In genomic region chr2:43070676-43071491, GRCh38 we compare ENCODE assay signal across 1 cellular context.
TF ChIP-seq lines count a peak whose summit lies in the region.

No MANE protein-coding gene starts in this region.

TF ChIP-seq in HepG2, 621 proteins besides CTCF, POLR2A, EP300 and RAD21 (continued from another document and continues in another):
- TF ChIP-seq ZHX1 (CRISPR knock-in tag; IDR thresholded peaks at IDR 0.05; ENCODE audit: low read depth) (no peak), KDM2A (CRISPR knock-in tag; IDR thresholded peaks at IDR 0.05; ENCODE audit: borderline replicate concordance, low read depth) (no peak), ZNF333 (CRISPR knock-in tag; IDR thresholded peaks at IDR 0.05; ENCODE audit: borderline replicate concordance) (no peak), NBN (conservative IDR thresholded peaks at IDR 0.05) (no peak), DDIT3 (CRISPR knock-in tag; IDR thresholded peaks at IDR 0.05) (no peak), HNRNPUL1 (IDR thresholded peaks at IDR 0.05; ENCODE audit: low read depth, low read length) (no peak), RFXAP (CRISPR knock-in tag; IDR thresholded peaks at IDR 0.05; ENCODE audit: borderline replicate concordance) (peak; percentile 61; the same call in 1 of the 2 replicates), MAX (IDR thresholded peaks at IDR 0.05) (peak; percentile 38), ZNF296 (CRISPR knock-in tag; conservative IDR thresholded peaks at IDR 0.05) (peak; percentile 78; the same call in 1 of the 2 replicates), ZSCAN25 (CRISPR knock-in tag; IDR thresholded peaks at IDR 0.05) (peak; percentile 64; the same call in 1 of the 2 replicates), ZNF326 (CRISPR knock-in tag; IDR thresholded peaks at IDR 0.05; ENCODE audit: borderline replicate concordance) (no peak), ZNF33A (CRISPR knock-in tag; IDR thresholded peaks at IDR 0.05; ENCODE audit: borderline replicate concordance) (no peak), NR0B2 (CRISPR knock-in tag; IDR thresholded peaks at IDR 0.05) (no peak), ELK4 (CRISPR knock-in tag; IDR thresholded peaks at IDR 0.05; ENCODE audit: borderline replicate concordance) (no peak), ZNF616 (CRISPR knock-in tag; IDR thresholded peaks at IDR 0.05; ENCODE audit: low read depth) (no peak), ZNF556 (CRISPR knock-in tag; IDR thresholded peaks at IDR 0.05; ENCODE audit: borderline replicate concordance) (no peak), JDP2 (CRISPR knock-in tag; IDR thresholded peaks at IDR 0.05; ENCODE audit: borderline replicate concordance) (no peak), ZNF589 (CRISPR knock-in tag; conservative IDR thresholded peaks at IDR 0.05) (no peak), NFE2L1 (CRISPR knock-in tag; IDR thresholded peaks at IDR 0.05; ENCODE audit: borderline replicate concordance) (no peak), CEBPZ (IDR thresholded peaks at IDR 0.05; ENCODE audit: low read length) (no peak), SKIL (CRISPR knock-in tag; IDR thresholded peaks at IDR 0.05; ENCODE audit: borderline replicate concordance) (no peak), ZNF790 (CRISPR knock-in tag; IDR thresholded peaks at IDR 0.05; ENCODE audit: borderline replicate concordance) (no peak), ZNF841 (CRISPR knock-in tag; IDR thresholded peaks at IDR 0.05; ENCODE audit: borderline replicate concordance) (no peak), ZNF549 (CRISPR knock-in tag; IDR thresholded peaks at IDR 0.05) (no peak), ZNF263 (CRISPR knock-in tag; IDR thresholded peaks at IDR 0.05) (peak; percentile 61; the same call in 1 of the 2 replicates), DRAP1 (CRISPR knock-in tag; IDR thresholded peaks at IDR 0.05) (no peak), POLR2AphosphoS5 (IDR thresholded peaks at IDR 0.05; ENCODE audit: low read depth, low read length) (no peak), MIER3 (CRISPR knock-in tag; IDR thresholded peaks at IDR 0.05; ENCODE audit: borderline replicate concordance) (no peak), USF2 (IDR thresholded peaks at IDR 0.05; ENCODE audit: low read depth, low read length) (no peak), USF2 (CRISPR knock-in tag; IDR thresholded peaks at IDR 0.05; ENCODE audit: borderline replicate concordance) (no peak), ZNF788 (CRISPR knock-in tag; IDR thresholded peaks at IDR 0.05; ENCODE audit: borderline replicate concordance) (peak; percentile 33; the same call in 1 of the 2 replicates), PRMT3 (CRISPR knock-in tag; IDR thresholded peaks at IDR 0.05; ENCODE audit: borderline replicate concordance, low read depth) (no peak), ZSCAN30 (CRISPR knock-in tag; IDR thresholded peaks at IDR 0.05) (no peak), RXRA (CRISPR knock-in tag; IDR thresholded peaks at IDR 0.05) (peak; percentile 41; the same call in 1 of the 2 replicates), MLXIP (CRISPR knock-in tag; IDR thresholded peaks at IDR 0.05; ENCODE audit: borderline replicate concordance) (no peak), KDM1A (CRISPR knock-in tag; IDR thresholded peaks at IDR 0.05) (no peak), ZNF737 (CRISPR knock-in tag; IDR thresholded peaks at IDR 0.05; ENCODE audit: borderline replicate concordance) (no peak), SRSF4 (IDR thresholded peaks at IDR 0.05; ENCODE audit: low read depth, low read length, poor library complexity, severe bottlenecking) (no peak), YY1 (IDR thresholded peaks at IDR 0.05; ENCODE audit: insufficient read depth, insufficient replicate concordance, low read depth, low read length) (no peak), MYPOP (CRISPR knock-in tag; IDR thresholded peaks at IDR 0.05) (no peak), ZNF607 (CRISPR knock-in tag; IDR thresholded peaks at IDR 0.05; ENCODE audit: borderline replicate concordance) (no peak), ZNF207 (IDR thresholded peaks at IDR 0.05; ENCODE audit: borderline replicate concordance) (no peak), SNRNP70 (IDR thresholded peaks at IDR 0.05; ENCODE audit: low read depth, low read length) (no peak)
